In the genomic region with DNA sequence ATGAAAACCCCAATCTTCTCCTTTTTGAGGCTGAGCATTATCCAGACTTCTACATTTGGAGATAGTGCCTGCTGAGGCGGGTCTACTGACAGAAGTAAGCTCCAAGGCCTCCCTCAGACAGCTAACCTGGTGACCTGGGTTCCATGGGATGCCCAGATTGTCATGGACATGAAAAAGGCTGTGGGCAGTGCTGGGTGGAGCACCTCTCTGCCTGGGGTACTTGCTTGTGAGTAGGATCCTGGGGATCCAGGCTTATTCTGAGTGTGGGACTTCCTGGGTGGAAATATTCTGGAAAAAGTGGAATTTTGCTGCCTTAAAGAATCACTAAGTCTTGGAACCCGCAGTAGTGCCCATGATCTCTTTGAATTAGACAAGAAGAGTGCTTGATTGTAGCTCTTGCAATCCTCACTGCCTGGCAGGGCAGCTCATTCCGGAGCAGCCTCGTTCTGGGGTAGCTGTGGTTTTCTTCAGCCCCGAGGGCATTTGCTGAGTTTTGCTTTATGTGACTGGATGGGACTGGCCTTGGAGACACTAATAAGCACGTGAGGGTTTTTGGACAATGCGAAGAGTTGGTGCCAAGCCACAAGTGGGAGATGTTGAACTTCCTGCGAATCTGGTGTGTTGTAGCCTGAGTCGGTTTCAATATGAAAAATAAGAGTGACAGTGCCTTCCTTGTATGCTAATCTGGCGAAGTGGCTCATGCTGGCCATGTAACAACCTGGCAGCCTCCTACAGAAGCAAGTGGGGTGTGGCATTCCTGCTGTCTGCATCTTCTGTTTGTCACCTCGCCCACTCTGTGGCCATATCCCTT, we compare ENCODE assay signal across 8 cellular contexts. TPM values are rescaled to one million over a fixed set of nuclear protein-coding genes. Genes with fewer than 3 reads are reported as not detected.
DNase-seq lines count a peak whose midpoint lies in the region; ATAC-seq and TF ChIP-seq lines count a peak whose summit lies in the region.

No MANE protein-coding gene starts in this region.

- ATAC-seq in HG02610 (IDR thresholded peaks at IDR 0.05; ENCODE audit: unreplicated experiment) (peak; percentile 76), GM19397 (IDR thresholded peaks at IDR 0.05; ENCODE audit: unreplicated experiment) (no peak), HG03460 (IDR thresholded peaks at IDR 0.05; ENCODE audit: unreplicated experiment) (no peak)

- no peak overlapping the region for H3K4me3 ChIP-seq in GM12864 (ENCODE audit: low read depth, low read length)
- H3K4me3 ChIP-seq in fibroblast of mammary gland (ENCODE audit: control insufficient read depth, low read depth, low read length) = no peak overlapping the region
- H3K4me3 ChIP-seq in skeletal muscle tissue (ENCODE audit: low read length in 3 of 3) = no peak overlapping the region

- H3K27me3 ChIP-seq in skeletal muscle tissue (ENCODE audit: control insufficient read depth in 3 of 3, insufficient read depth in 3 of 3, low read length in 3 of 3) = no peaks in the 10 kb centered on the region

- TF ChIP-seq CTCF in GM12864 (IDR thresholded peaks at IDR 0.05; ENCODE audit: low read depth, low read length, missing control alignments) (peak; percentile 21), fibroblast of mammary gland (conservative IDR thresholded peaks at IDR 0.05; ENCODE audit: control insufficient read depth, insufficient read depth, low read depth, low read length) (no peak)

- no peaks in the 10 kb centered on the region for H3K9me3 ChIP-seq in skeletal muscle tissue (ENCODE audit: control insufficient read depth in 3 of 3, low read length in 3 of 3)

- peaks cover 0 to 3% (median 0%) of the 10 kb centered on the region in 3 donors for H3K36me3 ChIP-seq in skeletal muscle tissue (ENCODE audit: control insufficient read depth in 3 of 3, insufficient read depth in 3 of 3, low read length in 3 of 3)

- peak overlapping the region; percentile 36 for H3K27ac ChIP-seq in skeletal muscle tissue (ENCODE audit: low read depth, low read length)

- DNase-seq in GM12864 (ENCODE audit: low read depth) (no peak), OCI-M1 (lab: John Stamatoyannopoulos, UW) (peak; percentile 93), fibroblast of mammary gland (ENCODE audit: low read depth) (peak; percentile 82), COR-L47 (lab: John Stamatoyannopoulos, UW) (no peak)

- H3K9ac ChIP-seq in skeletal muscle tissue (ENCODE audit: low read depth in 1 of 3, low read length in 3 of 3) = peak overlapping the region in 1 of 3 donors; percentile 30

- H3K4me1 ChIP-seq in skeletal muscle tissue (ENCODE audit: control insufficient read depth in 3 of 3, insufficient read depth in 3 of 3, low read length in 3 of 3) = peaks cover 0 to 3% (median 2%) of the 10 kb centered on the region in 3 donors

RNA-seq across cellular contexts. Expression of gene SNRNP48, which starts 28.2 kb away (rescaled TPM):
- 7.3 TPM for total RNA-seq in skeletal muscle tissue

Comparison
In these comparisons a context has a peak if more than half of its experiments do, and no peak if none do; other contexts are left out.
1. DNase-seq: peak in OCI-M1 (single experiment) and fibroblast of mammary gland (single experiment); none in GM12864 (single experiment) and COR-L47 (single experiment).